30 cellular contexts compared by ENCODE assay signal in the genomic region with DNA sequence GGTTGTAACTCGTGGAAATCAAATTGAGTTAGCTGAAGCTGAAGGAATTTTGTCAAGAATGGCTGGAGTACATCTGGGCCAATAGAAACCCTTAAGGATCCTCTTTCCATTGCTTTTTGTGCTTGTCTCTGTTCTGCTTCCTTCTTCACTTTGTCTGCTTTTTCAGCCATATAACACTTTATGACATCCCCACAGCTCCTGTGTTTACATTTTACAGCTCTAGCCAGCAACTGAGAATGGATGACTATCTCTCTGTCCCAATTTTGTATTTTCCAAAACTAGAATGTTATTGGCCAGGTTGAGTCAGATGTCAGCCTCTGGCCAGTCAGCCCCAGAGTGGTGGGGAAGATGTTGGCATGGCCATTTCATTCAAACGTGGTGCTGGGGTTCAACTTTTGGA. TPM values are rescaled to one million over a fixed set of nuclear protein-coding genes. Genes with fewer than 3 reads are reported as not detected.
"Had no signal": no experiment of that assay in that cellular context is flagged by ENCODE, and none has a peak within 500 bp of the region (broad histone marks: within the 10 kb centered on the region; RNA-seq: fewer than 3 reads in every experiment).

No MANE protein-coding gene starts in this region.

- H3K9me3 Mint-ChIP-seq: activated T-cell treated with anti-CD3 and anti-CD28 coated beads, Interleukin-2, amount 50 U/mL, for 24 hours had no signal

- H3K9ac ChIP-seq: KMS-11, SK-N-SH had no signal

- H3K9me3 ChIP-seq: MG63, Peyer's patch, SJSA1, SK-N-SH had no signal

- H3K27ac Mint-ChIP-seq: activated CD4-positive, alpha-beta T cell treated with anti-CD3 and anti-CD28 coated beads for 36 hours; activated CD4-positive, alpha-beta T cell treated with anti-CD3 and anti-CD28 coated beads, Interleukin-2, amount 10 ng/mL, durations not matched to agents 7 days and 5 days; activated CD8-positive, alpha-beta T cell treated with anti-CD3 and anti-CD28 coated beads, Interleukin-2, amount 10 ng/mL, durations not matched to agents 7 days and 5 days; activated naive CD4-positive, alpha-beta T cell treated with anti-CD3 and anti-CD28 coated beads, Interleukin-2, amount 10 ng/mL, durations not matched to agents 7 days and 5 days; activated naive CD8-positive, alpha-beta T cell; activated naive CD8-positive, alpha-beta T cell treated with anti-CD3 and anti-CD28 coated beads, Interleukin-2, amount 50 U/mL, for 24 hours; activated T-cell treated with anti-CD3 and anti-CD28 coated beads, Interleukin-2, amount 50 U/mL, for 24 hours; T-helper 1 cell treated with Interleukin-12 subunit alpha and Interleukin-12 subunit beta and Interleukin-4 antibody, amounts not matched to agents 30 μg/mL and 1 μg/mL, for 36 hours; T-helper 2 cell treated with Interferon-gamma antibody and Interleukin-4, amounts not matched to agents 5 μg/mL and 100 μg/mL, for 36 hours had no signal

- H3K27me3 ChIP-seq: brain microvascular endothelial cell, MG63, Peyer's patch, SJSA1 had no signal

- H3K27me3 Mint-ChIP-seq: activated CD4-positive, alpha-beta T cell treated with anti-CD3 and anti-CD28 coated beads for 36 hours; activated CD4-positive, alpha-beta T cell treated with anti-CD3 and anti-CD28 coated beads, Interleukin-2, amount 10 ng/mL, durations not matched to agents 7 days and 5 days; activated naive CD4-positive, alpha-beta T cell treated with anti-CD3 and anti-CD28 coated beads, Interleukin-2, amount 10 ng/mL, durations not matched to agents 7 days and 5 days; activated naive CD8-positive, alpha-beta T cell; activated naive CD8-positive, alpha-beta T cell treated with anti-CD3 and anti-CD28 coated beads, Interleukin-2, amount 50 U/mL, for 24 hours; activated T-cell treated with anti-CD3 and anti-CD28 coated beads, Interleukin-2, amount 50 U/mL, for 24 hours had no signal

- H3K36me3 ChIP-seq: brain microvascular endothelial cell, MG63, Peyer's patch had no signal

- DNase-seq: activated CD4-positive, alpha-beta T cell treated with anti-CD3 and anti-CD28 coated beads for 36 hours; activated CD4-positive, alpha-beta T cell treated with anti-CD3 and anti-CD28 coated beads, Interleukin-2, amount 10 ng/mL, durations not matched to agents 7 days and 5 days; activated CD4-positive, alpha-beta T cell treated with anti-CD3 and anti-CD28 coated beads, Interleukin-2, amount 50 U/mL, for 48 hours; activated CD8-positive, alpha-beta T cell treated with anti-CD3 and anti-CD28 coated beads, Interleukin-2, amount 10 ng/mL, durations not matched to agents 7 days and 5 days; activated effector memory CD4-positive, alpha-beta T cell treated with Interleukin-2 at 50 U/mL for 16 hours; activated naive CD4-positive, alpha-beta T cell treated with anti-CD3 and anti-CD28 coated beads, Interleukin-2, amount 10 ng/mL, durations not matched to agents 7 days and 5 days; activated naive CD8-positive, alpha-beta T cell treated with anti-CD3 and anti-CD28 coated beads, Interleukin-2, amount 50 U/mL, for 24 hours; activated T-cell treated with anti-CD3 and anti-CD28 coated beads, Interleukin-2, amount 50 U/mL, for 24 hours; anterior cingulate cortex; brain microvascular endothelial cell; central memory CD4-positive, alpha-beta T cell; MG63; NCI-H1048; NCI-H1105 treated with DMSO at 0.1 percent for 48 hours; NCI-H1436; NCI-H1694; NCI-H1930; NCI-H2081 treated with DMSO at 0.1 percent for 48 hours; NCI-H226; NCI-H446 treated with DMSO at 0.1 percent for 48 hours; NCI-H524; PC-3; Peyer's patch; RPMI8226; SK-N-SH had no signal

- H3K4me3 ChIP-seq: MG63, Peyer's patch, SJSA1 had no signal

- ATAC-seq: activated CD4-positive, alpha-beta T cell treated with anti-CD3 and anti-CD28 coated beads for 36 hours; activated CD8-positive, alpha-beta T cell treated with anti-CD3 and anti-CD28 coated beads, Interleukin-2, amount 10 ng/mL, durations not matched to agents 7 days and 5 days; activated naive CD8-positive, alpha-beta T cell treated with anti-CD3 and anti-CD28 coated beads, Interleukin-2, amount 50 U/mL, for 24 hours; PC-3 had no signal

- H3K27ac ChIP-seq: brain microvascular endothelial cell, KMS-11, Peyer's patch, SJSA1 had no signal

- H3K4me3 Mint-ChIP-seq: activated CD4-positive, alpha-beta T cell treated with anti-CD3 and anti-CD28 coated beads for 36 hours; activated CD4-positive, alpha-beta T cell treated with anti-CD3 and anti-CD28 coated beads, Interleukin-2, amount 10 ng/mL, durations not matched to agents 7 days and 5 days; activated CD8-positive, alpha-beta T cell treated with anti-CD3 and anti-CD28 coated beads, Interleukin-2, amount 10 ng/mL, durations not matched to agents 7 days and 5 days; activated naive CD4-positive, alpha-beta T cell treated with anti-CD3 and anti-CD28 coated beads, Interleukin-2, amount 10 ng/mL, durations not matched to agents 7 days and 5 days; activated naive CD8-positive, alpha-beta T cell; activated naive CD8-positive, alpha-beta T cell treated with anti-CD3 and anti-CD28 coated beads, Interleukin-2, amount 50 U/mL, for 24 hours; activated T-cell treated with anti-CD3 and anti-CD28 coated beads, Interleukin-2, amount 50 U/mL, for 24 hours; T-helper 1 cell treated with Interleukin-12 subunit alpha and Interleukin-12 subunit beta and Interleukin-4 antibody, amounts not matched to agents 30 μg/mL and 1 μg/mL, for 36 hours; T-helper 2 cell treated with Interferon-gamma antibody and Interleukin-4, amounts not matched to agents 5 μg/mL and 100 μg/mL, for 36 hours had no signal

- H3K4me2 ChIP-seq: KMS-11, SK-N-SH had no signal

RNA-seq across cellular contexts. Expression of gene PELI2, which starts 57.6 kb away (rescaled TPM):
- polyA plus RNA-seq: SK-N-SH had no signal
